ENCODE assay signal across 8 cellular contexts in the genomic region with DNA sequence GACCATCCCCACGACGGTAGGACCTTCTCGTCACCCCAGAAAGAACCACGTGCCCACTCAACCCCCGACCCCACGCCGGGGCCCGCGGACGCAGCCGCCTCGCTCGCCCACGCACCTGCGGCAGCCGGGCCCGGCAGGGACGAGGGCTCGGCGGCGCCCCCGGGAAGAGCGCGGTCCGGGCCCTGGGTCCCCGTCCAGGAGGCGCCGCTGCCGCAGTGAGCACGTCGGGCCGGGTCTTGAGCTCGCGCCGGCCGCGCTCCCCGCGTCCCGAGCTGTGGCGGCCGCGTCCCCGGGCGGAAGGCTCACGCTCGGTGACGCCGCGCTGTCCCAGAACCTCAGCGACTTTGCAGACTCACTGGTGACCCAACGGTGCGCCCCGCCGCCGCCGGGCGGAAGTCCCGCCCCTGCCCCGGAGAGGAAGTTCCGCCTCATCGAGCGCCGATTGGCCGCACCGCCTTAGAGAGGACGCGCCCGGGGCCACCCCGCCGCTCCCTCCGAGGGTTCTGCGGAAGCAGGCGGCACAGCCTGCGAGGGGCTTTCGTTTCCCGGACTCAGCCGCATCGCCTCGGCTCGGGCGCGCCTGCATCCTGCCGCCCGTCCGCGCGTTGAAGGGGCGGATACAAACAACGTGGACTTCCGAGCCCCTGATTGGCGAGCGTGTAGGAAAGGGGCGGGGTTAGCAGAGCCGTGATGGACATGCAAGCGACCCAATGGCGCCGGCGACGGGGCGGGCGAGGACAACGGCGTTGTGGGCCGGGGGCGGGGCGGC. TPM values are rescaled to one million over a fixed set of nuclear protein-coding genes. Genes with fewer than 3 reads are reported as not detected.
A peak's percentile ranks its signal among the peaks of the same experiment; 100 is the strongest.
DNase-seq lines count a peak whose midpoint lies in the region; TF ChIP-seq lines count a peak whose summit lies in the region.

No MANE protein-coding gene starts in this region.

- H3K4me3 ChIP-seq in GM06990 (replicated peaks; ENCODE audit: low read depth, low read length) (peak overlapping the region; percentile 89), NB4 (ENCODE audit: low read depth, low read length) (peak overlapping the region; percentile 79), suprapubic skin (peak overlapping the region; percentile 84)

- H3K36me3 Mint-ChIP-seq in HFFc6 (ENCODE audit: low read depth): peaks cover 4% of the 10 kb centered on the region; the same call in 1 of the 2 replicates

- H3K27me3 ChIP-seq in GM06990 (replicated peaks; ENCODE audit: control insufficient read depth, insufficient read depth, low read length) (no peaks in the 10 kb centered on the region), suprapubic skin (no peaks in the 10 kb centered on the region)

- no peaks in the 10 kb centered on the region for H3K9me3 Mint-ChIP-seq in HFFc6

- peaks cover 37% of the 10 kb centered on the region for H3K4me1 Mint-ChIP-seq in HFFc6 (ENCODE audit: low read depth)

- peak overlapping the region; percentile 95 for H3K4me3 Mint-ChIP-seq in HFFc6

- H3K36me3 ChIP-seq in GM06990 (ENCODE audit: control insufficient read depth, insufficient read depth, low read length) (no peaks in the 10 kb centered on the region; the same call in 1 of the 2 replicates), suprapubic skin (no peaks in the 10 kb centered on the region)

- DNase-seq in GM06990 (ENCODE audit: extremely low read depth, insufficient read length) (peak; percentile 98), HFFc6 (peak; percentile 92), NB4 (ENCODE audit: low read depth) (peak; percentile 92), SK-N-DZ (ENCODE audit: low spot score) (peak; percentile 97), globus pallidus (ENCODE audit: low spot score) (peak; percentile 95), occipital lobe (lab: John Stamatoyannopoulos, UW) (peak; percentile 99), suprapubic skin (ENCODE audit: low spot score in 2 of 2) (peak; percentile 99)
- peak; percentile 97 for DNase-seq in activated naive CD4-positive, alpha-beta T cell treated with anti-CD3 and anti-CD28 coated beads, Interleukin-2, amount 50 U/mL, for 16 hours

- peak overlapping the region; percentile 99 for H3K27ac ChIP-seq in suprapubic skin

- peaks cover 65% of the 10 kb centered on the region for H3K4me1 ChIP-seq in suprapubic skin

- TF ChIP-seq POLR2A in NB4 (IDR thresholded peaks at IDR 0.05; ENCODE audit: extremely low read depth, insufficient read length): peak; percentile 80
- peak; percentile 38 to 75 for TF ChIP-seq POLR2A in suprapubic skin (IDR thresholded peaks at IDR 0.05)

- H3K27ac Mint-ChIP-seq in HFFc6: peak overlapping the region; percentile 98

- no peaks in the 10 kb centered on the region for H3K9me3 ChIP-seq in suprapubic skin

- peaks cover 9% of the 10 kb centered on the region for H3K27me3 Mint-ChIP-seq in HFFc6 (ENCODE audit: insufficient read depth)

- no peak for TF ChIP-seq CTCF in GM06990 (IDR thresholded peaks at IDR 0.05; ENCODE audit: insufficient read depth, low read length, poor library complexity, severe bottlenecking)
- no peak for TF ChIP-seq CTCF in HFFc6 (IDR thresholded peaks at IDR 0.05)
- TF ChIP-seq CTCF in NB4 (IDR thresholded peaks at IDR 0.05; ENCODE audit: low read depth, low read length): no peak
- no peak for TF ChIP-seq CTCF in suprapubic skin (IDR thresholded peaks at IDR 0.05)

- 0% methylated on average over 43 of the region's 107 CpGs for WGBS in suprapubic skin

- TF ChIP-seq EP300 in suprapubic skin (IDR thresholded peaks at IDR 0.05): no peak

RNA-seq across cellular contexts. Expression of gene RAB40C, which starts 0.8 kb away (rescaled TPM):
- 10 to 100 TPM; 11.3 to 14.8 (median 12.2) TPM for total RNA-seq in HFFc6 (2021; fragmentation: NEBNext Ultra II Directional; extraction: Animal tissue kit (Norgen Biotek cat#: 25700))
- polyA plus RNA-seq in SK-N-DZ (2014; cell fraction: cytosol; rRNA removed): 23.8 and 35.5 TPM in 2 replicates
- 41.2 and 43.2 TPM in 2 replicates for polyA plus RNA-seq in SK-N-DZ (2014; cell fraction: nucleus; rRNA removed)
- total RNA-seq in occipital lobe (24.2 TPM), suprapubic skin (100 to 1,000 TPM in 3 of 4 donors, 10 to 100 TPM in 1; 77.8 to 116 (median 110) TPM)

RNA-seq across cellular contexts. Expression of gene PIGQ, which starts 19.3 kb away (rescaled TPM):
- total RNA-seq in HFFc6 (2021; fragmentation: NEBNext Ultra II Directional; extraction: Animal tissue kit (Norgen Biotek cat#: 25700)): 10 to 100 TPM; 30.4 to 39.5 (median 35.4) TPM
- 25.3 and 35.9 TPM in 2 replicates for polyA plus RNA-seq in SK-N-DZ (2014; cell fraction: cytosol; rRNA removed)
- polyA plus RNA-seq in SK-N-DZ (2014; cell fraction: nucleus; rRNA removed): 138 and 159 TPM in 2 replicates
- 18.1 TPM for total RNA-seq in occipital lobe
- 10 to 100 TPM; 36.9 to 54.6 (median 44.1) TPM for total RNA-seq in suprapubic skin

RNA-seq across cellular contexts. Expression of gene NHLRC4, which starts 22.3 kb away (rescaled TPM):
- total RNA-seq in HFFc6 (2021; fragmentation: NEBNext Ultra II Directional; extraction: Animal tissue kit (Norgen Biotek cat#: 25700)): under 1 TPM in 5 of 6 experiments, not detected in 1; 0.24 to 0.58 (median 0.28) TPM
- polyA plus RNA-seq in SK-N-DZ (2014; cell fraction: cytosol; rRNA removed): 1.3 and 1.8 TPM in 2 replicates
- polyA plus RNA-seq in SK-N-DZ (2014; cell fraction: nucleus; rRNA removed): 2.8 and 3.7 TPM in 2 replicates
- total RNA-seq in occipital lobe (0.31 TPM), suprapubic skin (under 1 TPM; 0.29 to 0.79 (median 0.35) TPM)

RNA-seq across cellular contexts. Expression of gene PRR35, which starts 28.9 kb away (rescaled TPM):
- not detected for total RNA-seq in HFFc6 (2021; fragmentation: NEBNext Ultra II Directional; extraction: Animal tissue kit (Norgen Biotek cat#: 25700))
- 0.06 and 0.24 TPM in 2 replicates for polyA plus RNA-seq in SK-N-DZ (2014; cell fraction: cytosol; rRNA removed)
- not detected in 2 replicates for polyA plus RNA-seq in SK-N-DZ (2014; cell fraction: nucleus; rRNA removed)
- total RNA-seq in occipital lobe: not detected
- total RNA-seq in suprapubic skin: not detected

RNA-seq across cellular contexts. Expression of gene WFIKKN1, which starts 41.7 kb away (rescaled TPM):
- total RNA-seq in HFFc6 (2021; fragmentation: NEBNext Ultra II Directional; extraction: Animal tissue kit (Norgen Biotek cat#: 25700)): under 1 TPM in 2 of 6 experiments, not detected in 4; 0.02 to 0.14 TPM
- 4.0 and 5.7 TPM in 2 replicates for polyA plus RNA-seq in SK-N-DZ (2014; cell fraction: cytosol; rRNA removed)
- polyA plus RNA-seq in SK-N-DZ (2014; cell fraction: nucleus; rRNA removed): 5.5 and 7.7 TPM in 2 replicates
- 0.47 TPM for total RNA-seq in occipital lobe
- total RNA-seq in suprapubic skin: 10 to 100 TPM in 1 of 4 donors, 1 to 10 TPM in 3; 1.2 to 12.6 (median 4.6) TPM

Comparison
In these comparisons a context has a peak if more than half of its experiments do, and no peak if none do; other contexts are left out.
1. Peak in every context shown above with its lines: DNase-seq, H3K4me3 ChIP-seq and H3K27ac ChIP-seq.